Comparison of ENCODE assay signal across 1 cellular context in the genomic region with DNA sequence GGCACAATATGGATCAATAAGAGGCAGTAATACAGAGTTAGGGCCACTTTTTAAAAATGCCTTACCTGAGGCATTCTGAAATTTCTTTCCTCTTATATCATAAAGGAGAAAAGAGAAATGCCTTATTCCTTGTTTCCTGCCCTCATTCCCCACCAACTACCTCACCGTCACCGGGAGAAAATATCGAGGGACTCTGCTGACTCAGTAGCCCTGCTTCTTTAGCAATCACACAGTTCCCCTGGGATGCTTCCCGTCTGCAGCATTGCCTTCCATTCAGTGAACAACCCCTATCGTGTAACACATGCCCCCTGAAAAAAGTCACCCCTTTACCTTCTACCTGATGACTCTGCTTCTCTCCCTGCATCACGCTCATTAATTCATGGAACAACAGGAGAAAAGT.
TF ChIP-seq lines count a peak whose summit lies in the region.

No MANE protein-coding gene starts in this region.

TF ChIP-seq in A549, 52 proteins besides CTCF, POLR2A, EP300 and RAD21 (continued from another document):
- TF ChIP-seq, protein P1, sequence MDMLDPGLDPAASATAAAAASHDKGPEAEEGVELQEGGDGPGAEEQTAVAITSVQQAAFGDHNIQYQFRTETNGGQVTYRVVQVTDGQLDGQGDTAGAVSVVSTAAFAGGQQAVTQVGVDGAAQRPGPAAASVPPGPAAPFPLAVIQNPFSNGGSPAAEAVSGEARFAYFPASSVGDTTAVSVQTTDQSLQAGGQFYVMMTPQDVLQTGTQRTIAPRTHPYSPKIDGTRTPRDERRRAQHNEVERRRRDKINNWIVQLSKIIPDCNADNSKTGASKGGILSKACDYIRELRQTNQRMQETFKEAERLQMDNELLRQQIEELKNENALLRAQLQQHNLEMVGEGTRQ (IDR thresholded peaks at IDR 0.05), result no peak
- TF ChIP-seq MAZ (IDR thresholded peaks at IDR 0.05; ENCODE audit: borderline replicate concordance, low read depth, low read length), result no peak
- TF ChIP-seq NFE2L2 (conservative IDR thresholded peaks at IDR 0.05; ENCODE audit: low read length), result no peak
- TF ChIP-seq ZC3H11A (IDR thresholded peaks at IDR 0.05), result no peak
- TF ChIP-seq SREBF2 (IDR thresholded peaks at IDR 0.05), result no peak
- no peak for TF ChIP-seq ZFP36 (IDR thresholded peaks at IDR 0.05; ENCODE audit: borderline replicate concordance, partially characterized antibody)
- TF ChIP-seq FOSL2 (IDR thresholded peaks at IDR 0.05), result no peak
- no peak for TF ChIP-seq FOSL2 (CRISPR knock-in tag; IDR thresholded peaks at IDR 0.05)
- TF ChIP-seq FOSB (CRISPR knock-in tag; IDR thresholded peaks at IDR 0.05), result no peak
- no peak for TF ChIP-seq PHF8 (IDR thresholded peaks at IDR 0.05; ENCODE audit: borderline replicate concordance, low read depth)
- TF ChIP-seq HOXB5 (CRISPR knock-in tag; IDR thresholded peaks at IDR 0.05), result no peak
- TF ChIP-seq, protein P2, sequence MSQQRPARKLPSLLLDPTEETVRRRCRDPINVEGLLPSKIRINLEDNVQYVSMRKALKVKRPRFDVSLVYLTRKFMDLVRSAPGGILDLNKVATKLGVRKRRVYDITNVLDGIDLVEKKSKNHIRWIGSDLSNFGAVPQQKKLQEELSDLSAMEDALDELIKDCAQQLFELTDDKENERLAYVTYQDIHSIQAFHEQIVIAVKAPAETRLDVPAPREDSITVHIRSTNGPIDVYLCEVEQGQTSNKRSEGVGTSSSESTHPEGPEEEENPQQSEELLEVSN (IDR thresholded peaks at IDR 0.05; ENCODE audit: borderline replicate concordance, low read depth), result no peak
- TF ChIP-seq BHLHE40 (IDR thresholded peaks at IDR 0.05; ENCODE audit: low read depth, low read length), result no peak
- TF ChIP-seq KDM5A (IDR thresholded peaks at IDR 0.05), result no peak
- TF ChIP-seq, protein P3, sequence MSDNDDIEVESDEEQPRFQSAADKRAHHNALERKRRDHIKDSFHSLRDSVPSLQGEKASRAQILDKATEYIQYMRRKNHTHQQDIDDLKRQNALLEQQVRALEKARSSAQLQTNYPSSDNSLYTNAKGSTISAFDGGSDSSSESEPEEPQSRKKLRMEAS (IDR thresholded peaks at IDR 0.05), result no peak
